In genomic region chr3:170914690-170915089, GRCh38 we compare ENCODE assay signal across 16 cellular contexts. TPM values are rescaled to one million over a fixed set of nuclear protein-coding genes. Genes with fewer than 3 reads are reported as not detected.
A peak's percentile ranks its signal among the peaks of the same experiment; 100 is the strongest.
DNase-seq lines count a peak whose midpoint lies in the region; TF ChIP-seq lines count a peak whose summit lies in the region.
"Had no signal": no experiment of that assay in that cellular context is flagged by ENCODE, and none has a peak within 500 bp of the region (broad histone marks: within the 10 kb centered on the region; RNA-seq: fewer than 3 reads in every experiment).

No MANE protein-coding gene starts in this region.

- H2AFZ ChIP-seq in neural progenitor cell (replicated peaks) (peak overlapping the region; percentile 6), SK-N-SH (ENCODE audit: low read depth) (no peak overlapping the region)

- H3K27me3 Mint-ChIP-seq in neural progenitor cell (ENCODE audit: insufficient read depth, low read depth): peaks cover 3% of the 10 kb centered on the region
- H3K27me3 Mint-ChIP-seq in activated CD4-positive, alpha-beta memory T cell treated with anti-CD3 and anti-CD28 coated beads for 36 hours: no peaks in the 10 kb centered on the region

- no peak for TF ChIP-seq EP300 in SK-N-SH (IDR thresholded peaks at IDR 0.05; ENCODE audit: borderline replicate concordance in 1 of 2, low read depth in 1 of 2, low read length in 1 of 2)

- DNase-seq in HCEC 1CT: peak; percentile 35
- DNase-seq in adipocyte (ENCODE audit: low read depth): peak; percentile 13
- DNase-seq in fibroblast of the aortic adventitia (ENCODE audit: low read depth): peak; percentile 4
- DNase-seq in neural progenitor cell (ENCODE audit: low spot score): no peak
- DNase-seq in SK-N-SH: no peak
- DNase-seq in activated CD4-positive, alpha-beta memory T cell treated with anti-CD3 and anti-CD28 coated beads for 36 hours: no peak
- no peak for DNase-seq in AG08395 (ENCODE audit: low spot score)
- DNase-seq: BE2C; CD4-positive, alpha-beta memory T cell; DMS153; DMS79 treated with DMSO at 0.1 percent for 48 hours; EL; GOT3; H9 had no signal

- no peak overlapping the region for H3K4me3 ChIP-seq in adipocyte (ENCODE audit: low read length)
- no peak overlapping the region for H3K4me3 ChIP-seq in fibroblast of the aortic adventitia (ENCODE audit: low read depth, low read length)
- no peak overlapping the region for H3K4me3 ChIP-seq in neural progenitor cell
- no peak overlapping the region for H3K4me3 ChIP-seq in SK-N-SH (ENCODE audit: low read depth in 2 of 2, low read length in 1 of 2)

- no peaks in the 10 kb centered on the region for H3K4me1 Mint-ChIP-seq in neural progenitor cell
- H3K4me1 Mint-ChIP-seq in activated CD4-positive, alpha-beta memory T cell treated with anti-CD3 and anti-CD28 coated beads for 36 hours (ENCODE audit: low read depth): no peaks in the 10 kb centered on the region
- H3K4me1 Mint-ChIP-seq: CD4-positive, alpha-beta memory T cell had no signal

- no peaks in the 10 kb centered on the region for H3F3A ChIP-seq in neural progenitor cell (ENCODE audit: low read depth)
- no peaks in the 10 kb centered on the region for H3F3A ChIP-seq in SK-N-SH (replicated peaks; ENCODE audit: insufficient read depth)

- 25% methylated on average over 1 of the region's 1 CpG for WGBS in SK-N-SH (ENCODE audit: low lambda C conversion rate)

- H3K9me2 ChIP-seq in SK-N-SH: no peaks in the 10 kb centered on the region

- POLR2A ChIA-PET in SK-N-SH (lab: Yijun Ruan, JAX): no interaction called here
- POLR2A ChIA-PET in activated CD4-positive, alpha-beta memory T cell treated with anti-CD3 and anti-CD28 coated beads for 36 hours (lab: Charles Lee): no interaction called here

- no peaks in the 10 kb centered on the region for H3K36me3 ChIP-seq in adipocyte (ENCODE audit: control insufficient read depth, insufficient read depth, low read length, severe bottlenecking)
- no peaks in the 10 kb centered on the region for H3K36me3 ChIP-seq in neural progenitor cell
- H3K36me3 ChIP-seq in SK-N-SH (replicated peaks in 1 of 2; ENCODE audit: control insufficient read depth in 1 of 2, insufficient read depth in 2 of 2, low read length in 1 of 2): no peaks in the 10 kb centered on the region
- H3K36me3 ChIP-seq: BE2C had no signal

- H3K9me3 ChIP-seq in adipocyte (ENCODE audit: control insufficient read depth, low read length) (peaks cover 32% of the 10 kb centered on the region), neural progenitor cell (ENCODE audit: low read depth) (no peaks in the 10 kb centered on the region), SK-N-SH (peaks cover 9% of the 10 kb centered on the region; the same call in 1 of the 2 replicates)
- H3K9me3 ChIP-seq: BE2C had no signal

- H3K79me2 ChIP-seq in neural progenitor cell (ENCODE audit: low read depth) (no peaks in the 10 kb centered on the region), SK-N-SH (ENCODE audit: insufficient read depth) (no peaks in the 10 kb centered on the region)

- H3K9me3 Mint-ChIP-seq in neural progenitor cell: peaks cover 22% of the 10 kb centered on the region
- H3K9me3 Mint-ChIP-seq in activated CD4-positive, alpha-beta memory T cell treated with anti-CD3 and anti-CD28 coated beads for 36 hours: peaks cover 38% of the 10 kb centered on the region

- TF ChIP-seq RAD21 in SK-N-SH (IDR thresholded peaks at IDR 0.05; ENCODE audit: low read length): no peak

- H3K4me2 ChIP-seq in neural progenitor cell (no peak overlapping the region), SK-N-SH (no peak overlapping the region)

- no peaks in the 10 kb centered on the region for H4K20me1 ChIP-seq in neural progenitor cell (ENCODE audit: low read depth)
- no peaks in the 10 kb centered on the region for H4K20me1 ChIP-seq in SK-N-SH (ENCODE audit: insufficient read depth)

- no peaks in the 10 kb centered on the region for H3K4me1 ChIP-seq in adipocyte (ENCODE audit: control insufficient read depth, insufficient read depth, low read length)
- H3K4me1 ChIP-seq in neural progenitor cell: no peaks in the 10 kb centered on the region
- H3K4me1 ChIP-seq in SK-N-SH (ENCODE audit: control insufficient read depth in 1 of 2, insufficient read depth in 2 of 2, low read depth in 1 of 2, low read length in 1 of 2): no peaks in the 10 kb centered on the region
- H3K4me1 ChIP-seq: BE2C had no signal

- no peak overlapping the region for H3K9ac ChIP-seq in adipocyte (ENCODE audit: low read length)
- H3K9ac ChIP-seq in neural progenitor cell: no peak overlapping the region
- no peak overlapping the region for H3K9ac ChIP-seq in SK-N-SH

- peaks cover 2% of the 10 kb centered on the region for H3K36me3 Mint-ChIP-seq in neural progenitor cell
- H3K36me3 Mint-ChIP-seq in activated CD4-positive, alpha-beta memory T cell treated with anti-CD3 and anti-CD28 coated beads for 36 hours: peaks cover 6% of the 10 kb centered on the region

- TF ChIP-seq CTCF in fibroblast of the aortic adventitia (IDR thresholded peaks at IDR 0.05; ENCODE audit: insufficient read depth, low read length) (no peak), neural progenitor cell (IDR thresholded peaks at IDR 0.05) (no peak), SK-N-SH (IDR thresholded peaks at IDR 0.05) (no peak)

- intact Hi-C loops in activated CD4-positive, alpha-beta memory T cell treated with anti-CD3 and anti-CD28 coated beads for 36 hours (cut with micrococcal nuclease): no loop called here

- H3K27ac ChIP-seq in neural progenitor cell (no peak overlapping the region), SK-N-SH (ENCODE audit: low read depth in 2 of 2, low read length in 1 of 2) (no peak overlapping the region)
- H3K27ac ChIP-seq: C4-2B, HL-60 had no signal

- no peaks in the 10 kb centered on the region for H3K27me3 ChIP-seq in adipocyte (replicated peaks; ENCODE audit: control insufficient read depth, insufficient read depth, low read length)
- no peaks in the 10 kb centered on the region for H3K27me3 ChIP-seq in neural progenitor cell
- H3K27me3 ChIP-seq in SK-N-SH (ENCODE audit: insufficient read depth): no peaks in the 10 kb centered on the region
- H3K27me3 ChIP-seq: BE2C had no signal

- H3K27ac Mint-ChIP-seq in neural progenitor cell: no peak overlapping the region
- no peak overlapping the region for H3K27ac Mint-ChIP-seq in activated CD4-positive, alpha-beta memory T cell treated with anti-CD3 and anti-CD28 coated beads for 36 hours
- H3K27ac Mint-ChIP-seq: CD4-positive, alpha-beta memory T cell had no signal

- CTCF ChIA-PET in SK-N-SH (lab: Yijun Ruan, JAX): no interaction called here
- CTCF ChIA-PET in activated CD4-positive, alpha-beta memory T cell treated with anti-CD3 and anti-CD28 coated beads for 36 hours (lab: Charles Lee): no interaction called here

- H3K4me3 Mint-ChIP-seq in neural progenitor cell: no peak overlapping the region
- H3K4me3 Mint-ChIP-seq in activated CD4-positive, alpha-beta memory T cell treated with anti-CD3 and anti-CD28 coated beads for 36 hours: no peak overlapping the region
- H3K4me3 Mint-ChIP-seq: CD4-positive, alpha-beta memory T cell; H9 had no signal

TF ChIP-seq in SK-N-SH, 30 proteins besides CTCF, POLR2A, EP300 and RAD21:
- TF ChIP-seq GABPA (IDR thresholded peaks at IDR 0.05; ENCODE audit: low read depth): no peak
- TF ChIP-seq FOSL2 (IDR thresholded peaks at IDR 0.05; ENCODE audit: borderline replicate concordance, low read depth): no peak

RNA-seq across cellular contexts. Expression of gene EIF5A2, which starts 6.3 kb away (rescaled TPM):
- total RNA-seq in fibroblast of the aortic adventitia (ENCODE audit: low replicate concordance): 4.8 and 22.3 TPM in 2 replicates
- 6.6 and 8.4 TPM in 2 replicates for total RNA-seq in neural progenitor cell (ENCODE audit: low replicate concordance)
- 2.7 and 4.0 TPM in 2 replicates for polyA plus RNA-seq in SK-N-SH (2012; rRNA removed)
- 4.8 and 4.9 TPM in 2 replicates for polyA plus RNA-seq in SK-N-SH (2012; cell fraction: cytosol; rRNA removed)
- 1.9 and 2.5 TPM in 2 replicates for polyA plus RNA-seq in SK-N-SH (2012; cell fraction: nucleus; rRNA removed)
- total RNA-seq in activated CD4-positive, alpha-beta memory T cell treated with anti-CD3 and anti-CD28 coated beads for 36 hours: 1 to 10 TPM; 5.7 to 8.7 TPM

RNA-seq across cellular contexts. Expression of gene RPL22L1, which starts 44.7 kb away (rescaled TPM):
- total RNA-seq in fibroblast of the aortic adventitia (ENCODE audit: low replicate concordance) (66.5 and 621 TPM in 2 replicates), neural progenitor cell (ENCODE audit: low replicate concordance) (84.3 and 107 TPM in 2 replicates)
- polyA plus RNA-seq in SK-N-SH (2012; rRNA removed): 80.9 and 138 TPM in 2 replicates
- 156 and 256 TPM in 2 replicates for polyA plus RNA-seq in SK-N-SH (2012; cell fraction: cytosol; rRNA removed)
- 21.1 and 39.6 TPM in 2 replicates for polyA plus RNA-seq in SK-N-SH (2012; cell fraction: nucleus; rRNA removed)
- total RNA-seq in activated CD4-positive, alpha-beta memory T cell treated with anti-CD3 and anti-CD28 coated beads for 36 hours: 100 to 1,000 TPM; 379 to 382 TPM

Comparison
In these comparisons a context has a peak if more than half of its experiments do, and no peak if none do; other contexts are left out.
1. DNase-seq: peak in HCEC 1CT (single experiment), adipocyte (single experiment) and fibroblast of the aortic adventitia (single experiment); none in neural progenitor cell (single experiment), SK-N-SH (single experiment), activated CD4-positive, alpha-beta memory T cell treated with anti-CD3 and anti-CD28 coated beads for 36 hours (single experiment) and AG08395 (single experiment).